ENCODE assay signal across 25 cellular contexts in the genomic region with DNA sequence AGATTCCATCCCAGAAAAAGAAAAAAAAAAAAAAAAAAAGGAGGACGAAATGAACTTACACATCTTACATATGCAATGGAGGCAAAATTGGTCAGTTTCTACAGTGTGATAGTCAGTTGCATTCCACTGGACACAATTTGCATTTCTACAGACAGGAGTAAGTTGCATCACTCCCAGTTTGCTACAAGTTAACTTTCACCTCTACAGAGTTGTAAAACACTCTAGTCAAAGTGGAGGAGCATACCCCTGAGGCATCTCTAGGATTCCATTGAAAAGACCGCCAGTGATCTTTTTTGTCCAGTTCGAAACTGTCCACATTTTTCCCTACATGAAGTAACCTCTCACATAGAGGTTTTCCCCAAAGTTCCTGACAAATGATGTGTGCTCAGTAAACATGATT.
"Had no signal": no experiment of that assay in that cellular context is flagged by ENCODE, and none has a peak within 500 bp of the region (broad histone marks: within the 10 kb centered on the region; RNA-seq: fewer than 3 reads in every experiment).

No MANE protein-coding gene starts in this region.

- FAIRE-seq: bronchial epithelial cell had no signal

- H3K27me3 ChIP-seq: body of pancreas had no signal

- H3K4me3 ChIP-seq: body of pancreas had no signal

- H3K9me3 ChIP-seq: body of pancreas had no signal

- DNase-seq: activated CD4-positive, alpha-beta T cell treated with anti-CD3 and anti-CD28 coated beads for 48 hours; activated CD4-positive, alpha-beta T cell treated with anti-CD3 and anti-CD28 coated beads, Interleukin-2, amount 50 U/mL, for 4 hours; activated CD4-positive, CD25-positive, alpha-beta regulatory T cell treated with anti-CD3 and anti-CD28 coated beads, Interleukin-2, amount 50 U/mL, for 72 hours; activated CD8-positive, alpha-beta memory T cell treated with anti-CD3 and anti-CD28 coated beads, Interleukin-2, amount 50 U/mL, for 48 hours; activated CD8-positive, alpha-beta T cell treated with anti-CD3 and anti-CD28 coated beads, Interleukin-2, amount 10 ng/mL, durations not matched to agents 7 days and 5 days; activated naive CD4-positive, alpha-beta T cell treated with anti-CD3 and anti-CD28 coated beads, Interleukin-2, amount 50 U/mL, for 16 hours; activated naive CD8-positive, alpha-beta T cell treated with anti-CD3 and anti-CD28 coated beads, Interleukin-2, amount 10 ng/mL, durations not matched to agents 7 days and 5 days; activated T-cell treated with anti-CD3 and anti-CD28 coated beads, Interleukin-2, amount 50 U/mL, for 1 hour; aorta; body of pancreas; central memory CD4-positive, alpha-beta T cell; MV-4-11; NCI-H1105; NCI-H1436; NCI-H187; NCI-H2081; NCI-H510A treated with DMSO at 0.1 percent for 48 hours; NCI-H69; NK-92 treated with Interleukin-12 subunit alpha and Interleukin-12 subunit beta, amount 100 ng/mL, for 24 hours; OCI-M1; SHP77 treated with DMSO at 0.1 percent for 48 hours; T-helper 17 cell; T-helper 9 cell had no signal

- ATAC-seq: activated CD8-positive, alpha-beta T cell treated with anti-CD3 and anti-CD28 coated beads, Interleukin-2, amount 10 ng/mL, durations not matched to agents 7 days and 5 days; body of pancreas; T-helper 17 cell; WTC11 had no signal

- H3K27ac ChIP-seq: body of pancreas had no signal
